Comparison of ENCODE assay signal across 1 cellular context in the genomic region with DNA sequence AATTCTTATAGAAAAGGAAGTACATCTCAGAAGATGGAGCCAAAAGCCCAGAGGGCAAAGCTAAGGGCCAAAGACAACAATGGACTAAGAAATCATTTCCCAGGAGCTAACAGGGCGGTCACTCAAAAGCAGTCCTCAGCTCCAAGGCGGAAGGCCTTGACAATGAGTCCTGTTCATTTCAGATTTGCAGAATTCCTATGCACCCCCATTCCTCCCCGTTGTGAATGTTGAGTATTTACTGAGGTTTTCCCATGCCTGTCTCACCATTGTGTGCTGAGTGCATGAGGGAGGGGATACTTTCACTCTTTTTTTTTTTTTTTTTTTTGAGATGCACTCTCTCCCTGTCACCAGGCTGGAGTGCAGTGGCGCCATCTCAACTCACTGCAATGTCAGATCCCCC.
TF ChIP-seq lines count a peak whose summit lies in the region.

No MANE protein-coding gene starts in this region.

TF ChIP-seq in GM23338, 12 proteins besides CTCF, POLR2A, EP300 and RAD21 (continued from another document):
- TF ChIP-seq EZH2phosphoT487 (IDR thresholded peaks at IDR 0.05; ENCODE audit: unreplicated experiment): no peak
- TF ChIP-seq, protein P1, sequence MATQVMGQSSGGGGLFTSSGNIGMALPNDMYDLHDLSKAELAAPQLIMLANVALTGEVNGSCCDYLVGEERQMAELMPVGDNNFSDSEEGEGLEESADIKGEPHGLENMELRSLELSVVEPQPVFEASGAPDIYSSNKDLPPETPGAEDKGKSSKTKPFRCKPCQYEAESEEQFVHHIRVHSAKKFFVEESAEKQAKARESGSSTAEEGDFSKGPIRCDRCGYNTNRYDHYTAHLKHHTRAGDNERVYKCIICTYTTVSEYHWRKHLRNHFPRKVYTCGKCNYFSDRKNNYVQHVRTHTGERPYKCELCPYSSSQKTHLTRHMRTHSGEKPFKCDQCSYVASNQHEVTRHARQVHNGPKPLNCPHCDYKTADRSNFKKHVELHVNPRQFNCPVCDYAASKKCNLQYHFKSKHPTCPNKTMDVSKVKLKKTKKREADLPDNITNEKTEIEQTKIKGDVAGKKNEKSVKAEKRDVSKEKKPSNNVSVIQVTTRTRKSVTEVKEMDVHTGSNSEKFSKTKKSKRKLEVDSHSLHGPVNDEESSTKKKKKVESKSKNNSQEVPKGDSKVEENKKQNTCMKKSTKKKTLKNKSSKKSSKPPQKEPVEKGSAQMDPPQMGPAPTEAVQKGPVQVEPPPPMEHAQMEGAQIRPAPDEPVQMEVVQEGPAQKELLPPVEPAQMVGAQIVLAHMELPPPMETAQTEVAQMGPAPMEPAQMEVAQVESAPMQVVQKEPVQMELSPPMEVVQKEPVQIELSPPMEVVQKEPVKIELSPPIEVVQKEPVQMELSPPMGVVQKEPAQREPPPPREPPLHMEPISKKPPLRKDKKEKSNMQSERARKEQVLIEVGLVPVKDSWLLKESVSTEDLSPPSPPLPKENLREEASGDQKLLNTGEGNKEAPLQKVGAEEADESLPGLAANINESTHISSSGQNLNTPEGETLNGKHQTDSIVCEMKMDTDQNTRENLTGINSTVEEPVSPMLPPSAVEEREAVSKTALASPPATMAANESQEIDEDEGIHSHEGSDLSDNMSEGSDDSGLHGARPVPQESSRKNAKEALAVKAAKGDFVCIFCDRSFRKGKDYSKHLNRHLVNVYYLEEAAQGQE (IDR thresholded peaks at IDR 0.05; ENCODE audit: unreplicated experiment): no peak
- TF ChIP-seq JUNB (IDR thresholded peaks at IDR 0.05; ENCODE audit: unreplicated experiment): no peak
- no peak for TF ChIP-seq EZH2 (IDR thresholded peaks at IDR 0.05; ENCODE audit: low read depth, unreplicated experiment)
